Comparison of ENCODE assay signal across 37 cellular contexts in the genomic region with DNA sequence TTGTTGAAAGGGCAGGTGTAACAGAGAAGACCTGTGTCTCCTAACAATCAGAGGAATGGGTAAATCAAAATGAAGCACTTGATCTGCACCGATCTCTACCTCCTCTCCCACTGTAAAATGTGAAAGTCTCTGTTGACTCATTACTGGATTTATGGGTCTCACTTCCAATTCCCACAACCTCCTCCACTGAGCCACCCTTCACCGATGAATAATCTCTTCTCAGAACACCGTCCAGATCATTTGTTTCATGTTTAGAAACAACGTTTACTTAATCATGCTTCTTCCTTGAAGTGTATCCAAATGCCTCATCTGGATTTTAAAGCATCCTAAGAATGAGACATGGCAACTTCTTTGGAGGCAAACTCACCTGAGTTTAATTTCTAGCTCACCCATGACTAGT.
DNase-seq lines count a peak whose midpoint lies in the region; ATAC-seq, FAIRE-seq and TF ChIP-seq lines count a peak whose summit lies in the region.
"Had no signal": no experiment of that assay in that cellular context is flagged by ENCODE, and none has a peak within 500 bp of the region (broad histone marks: within the 10 kb centered on the region; RNA-seq: fewer than 3 reads in every experiment).

No MANE protein-coding gene starts in this region.

- peak overlapping the region; percentile 23 for H3K27ac ChIP-seq in foreskin keratinocyte
- H3K27ac ChIP-seq in small intestine (ENCODE audit: low read depth in 1 of 2, low read length in 1 of 2): no peak overlapping the region
- H3K27ac ChIP-seq: BLaER1, coronary artery, KMS-11, left lung, pancreas, PC-9, tibial nerve had no signal

- CTCF ChIA-PET in BJ (lab: Yijun Ruan, JAX): no interaction called here

- DNase-seq in activated T-cell treated with anti-CD3 and anti-CD28 coated beads, Interleukin-2, amount 50 U/mL, for 4 hours: no peak
- no peak for DNase-seq in activated T-cell treated with anti-CD3 and anti-CD28 coated beads, Interleukin-2, amount 50 U/mL, for 1 hour
- DNase-seq in BJ (ENCODE audit: low read depth) (peak; percentile 25), NCI-H226 (peak; percentile 20), foreskin keratinocyte (peak; percentile 46 to 85), small intestine (no peak), NCI-H1436 (lab: John Stamatoyannopoulos, UW) (no peak)
- no peak for DNase-seq in activated effector memory CD4-positive, alpha-beta T cell treated with anti-CD3 and anti-CD28 coated beads, Interleukin-2, amount 50 U/mL, for 16 hours
- DNase-seq: ACHN; activated CD4-positive, CD25-positive, alpha-beta regulatory T cell; activated CD8-positive, alpha-beta T cell treated with anti-CD3 and anti-CD28 coated beads for 36 hours; activated naive CD4-positive, alpha-beta T cell treated with anti-CD3 and anti-CD28 coated beads, Interleukin-2, amount 50 U/mL, for 16 hours; aorta; caudate nucleus; DMS153; effector CD8-positive, alpha-beta T cell; erythroblast; H7; head of caudate nucleus; left lung; mesenchymal stem cell; NCI-H2029; NCI-H69; nephron progenitor cell; pancreas; PC-9; retina had no signal

- TF ChIP-seq CTCF in BJ (IDR thresholded peaks at IDR 0.05; ENCODE audit: insufficient read depth, low read depth, low read length) (no peak), foreskin keratinocyte (conservative IDR thresholded peaks at IDR 0.05) (no peak)

- peak; percentile 58 to 77 for ATAC-seq in activated T-cell treated with anti-CD3 and anti-CD28 coated beads, Interleukin-2, amount 50 U/mL, for 4 hours
- ATAC-seq in foreskin keratinocyte: peak; percentile 70
- ATAC-seq: activated CD8-positive, alpha-beta T cell treated with anti-CD3 and anti-CD28 coated beads for 36 hours; left lung; pancreas; Right ventricle myocardium inferior; SK-N-SH treated with all-trans-retinoic acid at 6 μM for 48 hours had no signal

- H3K27me3 ChIP-seq in BJ (ENCODE audit: control insufficient read depth, insufficient read depth, low read length) (no peaks in the 10 kb centered on the region), foreskin keratinocyte (no peaks in the 10 kb centered on the region), small intestine (ENCODE audit: control insufficient read depth in 2 of 2, insufficient read depth in 2 of 2, low read length in 2 of 2) (no peaks in the 10 kb centered on the region)
- H3K27me3 ChIP-seq: BLaER1, left lung, pancreas, tibial nerve had no signal

- H3K27me3 Mint-ChIP-seq in activated T-cell treated with anti-CD3 and anti-CD28 coated beads, Interleukin-2, amount 50 U/mL, for 4 hours (ENCODE audit: low read depth): peaks cover 8% of the 10 kb centered on the region

- no peak overlapping the region for H3K4me3 Mint-ChIP-seq in activated T-cell treated with anti-CD3 and anti-CD28 coated beads, Interleukin-2, amount 50 U/mL, for 4 hours
- H3K4me3 Mint-ChIP-seq: activated CD8-positive, alpha-beta T cell treated with anti-CD3 and anti-CD28 coated beads for 36 hours; nephron progenitor cell; T-helper 1 cell treated with Interleukin-12 subunit alpha and Interleukin-12 subunit beta and Interleukin-4 antibody, amounts not matched to agents 30 μg/mL and 1 μg/mL, for 36 hours had no signal

- H3K4me1 ChIP-seq in foreskin keratinocyte (peaks cover 9% of the 10 kb centered on the region), small intestine (ENCODE audit: control insufficient read depth in 2 of 2, insufficient read depth in 1 of 2, low read depth in 1 of 2, low read length in 1 of 2) (no peaks in the 10 kb centered on the region)
- H3K4me1 ChIP-seq: left lung, pancreas, tibial nerve had no signal

- peaks cover 2% of the 10 kb centered on the region for H3K4me1 Mint-ChIP-seq in activated T-cell treated with anti-CD3 and anti-CD28 coated beads, Interleukin-2, amount 50 U/mL, for 4 hours (ENCODE audit: low read depth)

- no peak for FAIRE-seq in small intestine (lab: Jason Lieb, UNC)
- FAIRE-seq: GM12892, islet of Langerhans, pancreas, TTC549 had no signal

- H3K4me3 ChIP-seq in BJ (ENCODE audit: low read depth, low read length): no peak overlapping the region
- H3K4me3 ChIP-seq in small intestine (ENCODE audit: low read depth in 1 of 2, low read length in 2 of 2): no peak overlapping the region
- H3K4me3 ChIP-seq: BLaER1, coronary artery, left lung, pancreas, PC-9, tibial nerve had no signal

- H3K9me3 Mint-ChIP-seq in activated T-cell treated with anti-CD3 and anti-CD28 coated beads, Interleukin-2, amount 50 U/mL, for 4 hours: no peaks in the 10 kb centered on the region
- H3K9me3 Mint-ChIP-seq: activated CD8-positive, alpha-beta T cell treated with anti-CD3 and anti-CD28 coated beads for 36 hours had no signal

- WGBS in small intestine, 3 donors: 55 to 68% (median 62%) methylated on average over 4 of the region's 4 CpGs

- H3K9me3 ChIP-seq in small intestine (ENCODE audit: control insufficient read depth, low read depth): no peaks in the 10 kb centered on the region
- H3K9me3 ChIP-seq: BLaER1, left lung, pancreas, tibial nerve had no signal

- no peaks in the 10 kb centered on the region for H3K36me3 Mint-ChIP-seq in activated T-cell treated with anti-CD3 and anti-CD28 coated beads, Interleukin-2, amount 50 U/mL, for 4 hours (ENCODE audit: insufficient read depth)

- POLR2A ChIA-PET in BJ (lab: Charles Lee): no interaction called here

- H3K36me3 ChIP-seq in BJ (ENCODE audit: control insufficient read depth, insufficient read depth, low read length): no peaks in the 10 kb centered on the region
- H3K36me3 ChIP-seq in small intestine (ENCODE audit: control insufficient read depth in 2 of 2, insufficient read depth in 2 of 2, low read length in 2 of 2): no peaks in the 10 kb centered on the region
- H3K36me3 ChIP-seq: BLaER1, left lung, pancreas, tibial nerve had no signal

Comparison
In these comparisons a context has a peak if more than half of its experiments do, and no peak if none do; other contexts are left out.
1. DNase-seq: peak in BJ (single experiment), NCI-H226 (single experiment) and foreskin keratinocyte (2 of 2); none in activated T-cell treated with anti-CD3 and anti-CD28 coated beads, Interleukin-2, amount 50 U/mL, for 4 hours (single experiment), activated T-cell treated with anti-CD3 and anti-CD28 coated beads, Interleukin-2, amount 50 U/mL, for 1 hour (single experiment), small intestine (single experiment), activated effector memory CD4-positive, alpha-beta T cell treated with anti-CD3 and anti-CD28 coated beads, Interleukin-2, amount 50 U/mL, for 16 hours (single experiment) and NCI-H1436 (single experiment).